17 cellular contexts compared by ENCODE assay signal in genomic region chr22:49093192-49093880, GRCh38.
"Had no signal": no experiment of that assay in that cellular context is flagged by ENCODE, and none has a peak within 500 bp of the region (broad histone marks: within the 10 kb centered on the region; RNA-seq: fewer than 3 reads in every experiment).

No MANE protein-coding gene starts in this region.

- H3K9me3 Mint-ChIP-seq: activated CD8-positive, alpha-beta T cell treated with anti-CD3 and anti-CD28 coated beads for 36 hours; activated naive CD4-positive, alpha-beta T cell treated with anti-CD3 and anti-CD28 coated beads, Interleukin-2, amount 50 U/mL, for 24 hours; activated T-cell treated with anti-CD3 and anti-CD28 coated beads, Interleukin-2, amount 50 U/mL, for 4 hours; natural killer cell had no signal

- H3K4me1 Mint-ChIP-seq: activated naive CD4-positive, alpha-beta T cell treated with anti-CD3 and anti-CD28 coated beads, Interleukin-2, amount 50 U/mL, for 24 hours; natural killer cell had no signal

- H3K27me3 Mint-ChIP-seq: activated CD8-positive, alpha-beta T cell treated with anti-CD3 and anti-CD28 coated beads for 36 hours; activated naive CD4-positive, alpha-beta T cell treated with anti-CD3 and anti-CD28 coated beads, Interleukin-2, amount 50 U/mL, for 24 hours; progenitor cell of endocrine pancreas had no signal

- DNase-seq: activated CD8-positive, alpha-beta T cell treated with anti-CD3 and anti-CD28 coated beads for 36 hours; activated effector memory CD4-positive, alpha-beta T cell treated with Interleukin-2 at 50 U/mL for 16 hours; activated T-cell treated with anti-CD3 and anti-CD28 coated beads, Interleukin-2, amount 50 U/mL, for 4 hours; amygdala; body of pancreas; caudate nucleus; colonic mucosa; left ventricle myocardium inferior; mesenchymal stem cell; natural killer cell; stimulated activated CD4-positive, alpha-beta T cell treated with anti-CD3 and anti-CD28 coated beads, Interleukin-4, amount 100 ng/mL, for 24 hours; stimulated activated naive CD4-positive, alpha-beta T cell; T1000; transverse colon had no signal

- H3K36me3 Mint-ChIP-seq: activated naive CD4-positive, alpha-beta T cell treated with anti-CD3 and anti-CD28 coated beads, Interleukin-2, amount 50 U/mL, for 24 hours; natural killer cell had no signal

- H3K27ac Mint-ChIP-seq: activated CD8-positive, alpha-beta T cell treated with anti-CD3 and anti-CD28 coated beads for 36 hours; activated naive CD4-positive, alpha-beta T cell treated with anti-CD3 and anti-CD28 coated beads, Interleukin-2, amount 50 U/mL, for 24 hours; natural killer cell; progenitor cell of endocrine pancreas had no signal

- ATAC-seq: activated CD8-positive, alpha-beta T cell treated with anti-CD3 and anti-CD28 coated beads for 36 hours; activated T-cell treated with anti-CD3 and anti-CD28 coated beads, Interleukin-2, amount 50 U/mL, for 4 hours; body of pancreas; esophagus mucosa; natural killer cell had no signal

- H3K4me3 Mint-ChIP-seq: activated CD8-positive, alpha-beta T cell treated with anti-CD3 and anti-CD28 coated beads for 36 hours; activated naive CD4-positive, alpha-beta T cell treated with anti-CD3 and anti-CD28 coated beads, Interleukin-2, amount 50 U/mL, for 24 hours; activated T-cell treated with anti-CD3 and anti-CD28 coated beads, Interleukin-2, amount 50 U/mL, for 4 hours; natural killer cell had no signal
